19 cellular contexts compared by ENCODE assay signal in the genomic region with DNA sequence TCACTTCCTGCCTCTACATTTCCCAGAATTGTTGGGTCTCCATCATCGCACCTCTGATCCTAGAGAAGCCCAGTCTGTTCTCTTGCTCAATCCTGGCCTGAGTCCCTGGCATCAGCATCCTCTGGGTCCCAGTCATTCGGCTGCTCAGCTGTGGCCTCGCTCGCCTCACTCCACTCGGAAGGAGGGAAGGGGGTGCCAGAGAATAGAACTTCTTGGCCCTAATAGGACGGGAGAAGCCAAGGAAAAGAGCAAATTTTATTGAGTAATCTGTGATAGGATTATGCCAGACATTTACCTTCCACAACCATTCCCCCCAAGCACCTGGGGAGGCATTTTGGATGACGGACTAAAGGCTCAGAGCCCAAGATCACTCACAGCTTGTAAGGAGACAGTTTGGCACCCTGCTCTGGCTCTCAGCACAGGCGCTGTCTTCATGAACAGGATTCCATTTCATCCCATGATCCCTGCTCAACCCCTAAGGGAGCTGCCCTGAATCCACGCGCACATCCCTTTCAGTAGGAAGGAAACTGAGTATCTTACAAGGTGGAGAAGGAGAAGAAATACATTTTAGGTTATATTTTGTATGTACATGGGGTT. TPM values are rescaled to one million over a fixed set of nuclear protein-coding genes. Genes with fewer than 3 reads are reported as not detected.
DNase-seq lines count a peak whose midpoint lies in the region; ATAC-seq and TF ChIP-seq lines count a peak whose summit lies in the region.
"Had no signal": no experiment of that assay in that cellular context is flagged by ENCODE, and none has a peak within 500 bp of the region (broad histone marks: within the 10 kb centered on the region; RNA-seq: fewer than 3 reads in every experiment).

No MANE protein-coding gene starts in this region.

- no peaks in the 10 kb centered on the region for H3K9me3 Mint-ChIP-seq in MCF 10A (ENCODE audit: unreplicated experiment)
- H3K9me3 Mint-ChIP-seq in naive thymus-derived CD8-positive, alpha-beta T cell = no peaks in the 10 kb centered on the region

- H2AFZ ChIP-seq in mammary epithelial cell (ENCODE audit: low read depth, low read length) = peak overlapping the region; percentile 41

- BruUV-seq in mammary epithelial cell (replicated peaks; lab: Mats Ljungman, UMichigan) = no TSS peak
- no TSS peak for BruUV-seq in MCF 10A (replicated peaks; lab: Mats Ljungman, UMichigan)

- H3K36me3 ChIP-seq in mammary epithelial cell (ENCODE audit: insufficient read depth, low read length) (no peaks in the 10 kb centered on the region), prostate gland (no peaks in the 10 kb centered on the region)
- H3K36me3 ChIP-seq: thoracic aorta had no signal

- H3K4me3 Mint-ChIP-seq in MCF 10A (ENCODE audit: unreplicated experiment) = no peak overlapping the region
- no peak overlapping the region for H3K4me3 Mint-ChIP-seq in naive thymus-derived CD8-positive, alpha-beta T cell
- H3K4me3 Mint-ChIP-seq: activated CD4-positive, alpha-beta T cell treated with anti-CD3 and anti-CD28 coated beads for 36 hours; B cell; naive thymus-derived CD4-positive, alpha-beta T cell had no signal

- no peaks in the 10 kb centered on the region for H3K36me3 Mint-ChIP-seq in MCF 10A (ENCODE audit: insufficient read depth, unreplicated experiment)
- no peaks in the 10 kb centered on the region for H3K36me3 Mint-ChIP-seq in naive thymus-derived CD8-positive, alpha-beta T cell
- H3K36me3 Mint-ChIP-seq: naive thymus-derived CD4-positive, alpha-beta T cell had no signal

- DNase-seq in mammary epithelial cell (no peak), MCF 10A (ENCODE audit: unreplicated experiment) (no peak), right cardiac atrium (peak; percentile 72 to 84 (median 74)), prostate gland (ENCODE audit: low spot score) (peak; percentile 15), GM13977 (ENCODE audit: low spot score) (no peak)
- DNase-seq in naive thymus-derived CD8-positive, alpha-beta T cell = no peak
- no peak for DNase-seq in stimulated activated CD4-positive, alpha-beta T cell treated with anti-CD3 and anti-CD28 coated beads, Interleukin-4, amount 100 ng/mL, for 4 hours
- DNase-seq: 8988T; activated CD4-positive, alpha-beta T cell treated with anti-CD3 and anti-CD28 coated beads for 36 hours; activated gamma-delta T cell; caudate nucleus; naive thymus-derived CD4-positive, alpha-beta T cell; NCI-H1436 treated with DMSO at 0.1 percent for 48 hours had no signal

- H3K27ac Mint-ChIP-seq in MCF 10A (ENCODE audit: low read depth, unreplicated experiment) = no peak overlapping the region
- peak overlapping the region in 1 of 10 donors; percentile 19 for H3K27ac Mint-ChIP-seq in naive thymus-derived CD8-positive, alpha-beta T cell
- H3K27ac Mint-ChIP-seq: activated CD4-positive, alpha-beta T cell treated with anti-CD3 and anti-CD28 coated beads for 36 hours; B cell; naive thymus-derived CD4-positive, alpha-beta T cell had no signal

- WGBS in mammary epithelial cell (ENCODE audit: low coverage, missing lambda C conversion rate) = 9% methylated on average over 10 of the region's 10 CpGs
- WGBS in right cardiac atrium = 52% methylated on average over 10 of the region's 10 CpGs
- WGBS in prostate gland = 30% methylated on average over 10 of the region's 10 CpGs

- no peak for TF ChIP-seq CTCF in mammary epithelial cell (conservative IDR thresholded peaks at IDR 0.05 in 1 of 2, IDR thresholded peaks at IDR 0.05 in 1 of 2; ENCODE audit: extremely low read depth in 1 of 2, insufficient read depth in 1 of 2, low read depth in 1 of 2, low read length in 2 of 2)
- TF ChIP-seq CTCF in MCF 10A (IDR thresholded peaks at IDR 0.05; ENCODE audit: unreplicated experiment) = no peak
- TF ChIP-seq CTCF in prostate gland (IDR thresholded peaks at IDR 0.05) = no peak
- no peak for TF ChIP-seq CTCF in GM13977 (IDR thresholded peaks at IDR 0.05; ENCODE audit: extremely low read depth, insufficient read depth, missing control alignments)

- no peaks in the 10 kb centered on the region for H4K20me1 ChIP-seq in mammary epithelial cell (ENCODE audit: insufficient read depth, low read length)

- CTCF ChIA-PET in mammary epithelial cell (lab: Charles Lee; ENCODE audit: low non-redundant PET) (no interaction called here), MCF 10A (lab: Yijun Ruan, JAX) (no interaction called here)

- no peaks in the 10 kb centered on the region for H3K79me2 ChIP-seq in mammary epithelial cell (ENCODE audit: insufficient read depth, low read length)

- H3K4me1 Mint-ChIP-seq in MCF 10A (ENCODE audit: insufficient read depth, unreplicated experiment) = peaks cover 14% of the 10 kb centered on the region
- H3K4me1 Mint-ChIP-seq in naive thymus-derived CD8-positive, alpha-beta T cell = peaks cover 15 to 41% (median 31%) of the 10 kb centered on the region in 4 donors

- in situ Hi-C loops in mammary epithelial cell (cut with MboI; ENCODE audit: low sequenced_read_pairs in 2 of 2) (no loop called here), GM13977 (cut with MboI; ENCODE audit: low pct_unique_long_range_greater_than_20kb, low sequenced_read_pairs, unreplicated experiment) (no loop called here)

- intact Hi-C loops in mammary epithelial cell (cut with micrococcal nuclease) = no loop called here
- intact Hi-C loops in MCF 10A (cut with micrococcal nuclease) = no loop called here
- intact Hi-C loops in right cardiac atrium (cut with DNase I) = no loop called here
- intact Hi-C loops in prostate gland (cut with DNase I) = no loop called here

- no peak overlapping the region for H3K27ac ChIP-seq in mammary epithelial cell (ENCODE audit: insufficient read depth, low read depth, low read length)
- H3K27ac ChIP-seq in right cardiac atrium (ENCODE audit: low read length) = no peak overlapping the region
- H3K27ac ChIP-seq in prostate gland = no peak overlapping the region
- H3K27ac ChIP-seq: thoracic aorta had no signal

- H3K27me3 Mint-ChIP-seq in MCF 10A (ENCODE audit: insufficient read depth, unreplicated experiment) = no peaks in the 10 kb centered on the region
- H3K27me3 Mint-ChIP-seq in naive thymus-derived CD8-positive, alpha-beta T cell = peaks cover 0 to 11% (median 4%) of the 10 kb centered on the region in 5 donors

- no peak overlapping the region for H3K4me2 ChIP-seq in mammary epithelial cell (ENCODE audit: insufficient read depth, low read depth, low read length)

- H3K4me3 ChIP-seq in mammary epithelial cell (replicated peaks in 1 of 3; ENCODE audit: insufficient read depth in 1 of 3, low read depth in 2 of 3, low read length in 3 of 3) (no peak overlapping the region), right cardiac atrium (ENCODE audit: low read length) (no peak overlapping the region), prostate gland (no peak overlapping the region)
- H3K4me3 ChIP-seq: thoracic aorta had no signal

- no peaks in the 10 kb centered on the region for H3K27me3 ChIP-seq in mammary epithelial cell (ENCODE audit: insufficient read depth, low read length)
- H3K27me3 ChIP-seq in right cardiac atrium (ENCODE audit: control insufficient read depth, insufficient read depth) = no peaks in the 10 kb centered on the region
- H3K27me3 ChIP-seq in prostate gland (replicated peaks; ENCODE audit: insufficient read depth) = no peaks in the 10 kb centered on the region

- POLR2A ChIA-PET in MCF 10A (lab: Yijun Ruan, JAX) = no interaction called here
- POLR2A ChIA-PET in naive thymus-derived CD8-positive, alpha-beta T cell (lab: Charles Lee) = interaction anchor here (0.6 kb wide), 2 partner anchors 98 to 1682 kb away, joined by 5 read pairs; no protein-coding TSS in a partner anchor

- H3K9ac ChIP-seq in mammary epithelial cell (ENCODE audit: insufficient read depth, low read length) = no peak overlapping the region

- H3K9me3 ChIP-seq in mammary epithelial cell (replicated peaks; ENCODE audit: insufficient read depth, low read length) = no peaks in the 10 kb centered on the region
- H3K9me3 ChIP-seq in right cardiac atrium (ENCODE audit: control insufficient read depth, low read length) = no peaks in the 10 kb centered on the region
- H3K9me3 ChIP-seq in prostate gland = no peaks in the 10 kb centered on the region
- H3K9me3 ChIP-seq: thoracic aorta had no signal

- peaks cover 7% of the 10 kb centered on the region for H3K4me1 ChIP-seq in mammary epithelial cell (ENCODE audit: insufficient read depth, low read length)
- no peaks in the 10 kb centered on the region for H3K4me1 ChIP-seq in right cardiac atrium (ENCODE audit: control insufficient read depth, insufficient read depth, low read length)
- no peaks in the 10 kb centered on the region for H3K4me1 ChIP-seq in prostate gland (replicated peaks)

- no peak for TF ChIP-seq POLR2A in prostate gland (IDR thresholded peaks at IDR 0.05)

- dilution Hi-C loops in mammary epithelial cell (cut with HindIII; ENCODE audit: low sequenced_read_pairs) = no loop called here

- ATAC-seq in right cardiac atrium (peak; percentile 87 to 90), GM18502 (IDR thresholded peaks at IDR 0.05; ENCODE audit: poor library complexity, unreplicated experiment) (no peak)
- no peak for ATAC-seq in naive thymus-derived CD8-positive, alpha-beta T cell
- ATAC-seq: activated CD4-positive, alpha-beta T cell treated with anti-CD3 and anti-CD28 coated beads for 36 hours had no signal

RNA-seq across cellular contexts. Expression of a gene that starts 0.5 kb away (rescaled TPM):
- total RNA-seq in mammary epithelial cell (not detected), MCF 10A (2022) (not detected in 2 replicates), right cardiac atrium (1 to 10 TPM; 5.2 to 9.5 (median 7.6) TPM), prostate gland (1 to 10 TPM in 1 of 2 donors, under 1 TPM in 1; 0.55 to 5.7 TPM)
- polyA plus RNA-seq in mammary epithelial cell (not detected), right cardiac atrium (1.6 TPM)
- polyA minus RNA-seq in mammary epithelial cell = not detected
- under 1 TPM; 0.49 to 0.93 TPM for total RNA-seq in naive thymus-derived CD8-positive, alpha-beta T cell
- polyA plus RNA-seq in naive thymus-derived CD8-positive, alpha-beta T cell = under 1 TPM in 1 of 3 donors, not detected in 2; 0.13 TPM
- total RNA-seq: activated CD4-positive, alpha-beta T cell treated with anti-CD3 and anti-CD28 coated beads for 36 hours; B cell; Daoy; glomerular endothelial cell; H4 had no signal
- polyA plus RNA-seq: naive thymus-derived CD4-positive, alpha-beta T cell had no signal

RNA-seq across cellular contexts. Expression of a gene that starts 34.1 kb away (rescaled TPM):
- not detected for total RNA-seq in mammary epithelial cell
- not detected for polyA plus RNA-seq in mammary epithelial cell
- polyA minus RNA-seq in mammary epithelial cell = not detected
- not detected in 2 replicates for total RNA-seq in MCF 10A (2022)
- total RNA-seq in right cardiac atrium = under 1 TPM in 3 of 4 donors, not detected in 1; 0.21 to 0.64 (median 0.29) TPM
- polyA plus RNA-seq in right cardiac atrium = 0.14 TPM
- under 1 TPM in 1 of 2 donors, not detected in 1; 0.41 TPM for total RNA-seq in prostate gland
- total RNA-seq in naive thymus-derived CD8-positive, alpha-beta T cell = not detected
- polyA plus RNA-seq in naive thymus-derived CD8-positive, alpha-beta T cell = not detected
- total RNA-seq: activated CD4-positive, alpha-beta T cell treated with anti-CD3 and anti-CD28 coated beads for 36 hours; B cell; Daoy; glomerular endothelial cell had no signal
- polyA plus RNA-seq: naive thymus-derived CD4-positive, alpha-beta T cell had no signal

RNA-seq across cellular contexts. Expression of a gene that starts 36.7 kb away (rescaled TPM):
- total RNA-seq in mammary epithelial cell (not detected), MCF 10A (2022) (not detected in 2 replicates), right cardiac atrium (1 to 10 TPM; 3.3 to 5.3 (median 3.7) TPM), prostate gland (1 to 10 TPM; 1.8 to 2.3 TPM)
- polyA plus RNA-seq in mammary epithelial cell (not detected), right cardiac atrium (11.3 TPM)
- not detected for polyA minus RNA-seq in mammary epithelial cell
- 1 to 10 TPM; 2.8 to 3.5 TPM for total RNA-seq in naive thymus-derived CD8-positive, alpha-beta T cell
- polyA plus RNA-seq in naive thymus-derived CD8-positive, alpha-beta T cell = 1 to 10 TPM; 2.0 to 2.2 (median 2.0) TPM
- total RNA-seq: Daoy, H4 had no signal

RNA-seq across cellular contexts. Expression of a gene that starts 44.7 kb away (rescaled TPM):
- 10 to 100 TPM in 1 of 2 donors, 1 to 10 TPM in 1; 2.7 to 11.9 TPM for total RNA-seq in mammary epithelial cell
- polyA plus RNA-seq in mammary epithelial cell = 10.1 TPM
- polyA minus RNA-seq in mammary epithelial cell = 12.4 TPM
- 7.5 and 11.1 TPM in 2 replicates for total RNA-seq in MCF 10A (2022)
- total RNA-seq in right cardiac atrium = 1 to 10 TPM in 2 of 4 donors, under 1 TPM in 2; 0.91 to 1.1 (median 0.98) TPM
- polyA plus RNA-seq in right cardiac atrium = 1.2 TPM
- 1 to 10 TPM; 1.7 to 1.8 TPM for total RNA-seq in prostate gland
- total RNA-seq in naive thymus-derived CD8-positive, alpha-beta T cell = 10 to 100 TPM; 11.5 to 14.7 TPM
- 1 to 10 TPM in 1 of 3 donors, under 1 TPM in 2; 0.93 to 1.2 (median 0.97) TPM for polyA plus RNA-seq in naive thymus-derived CD8-positive, alpha-beta T cell

RNA-seq across cellular contexts. Expression of a gene that starts 57.7 kb away (rescaled TPM):
- not detected for total RNA-seq in mammary epithelial cell
- polyA plus RNA-seq in mammary epithelial cell = not detected
- polyA minus RNA-seq in mammary epithelial cell = not detected
- total RNA-seq in MCF 10A (2022) = not detected in 2 replicates
- 10 to 100 TPM in 2 of 4 donors, 1 to 10 TPM in 2; 6.7 to 16.8 (median 10.1) TPM for total RNA-seq in right cardiac atrium
- polyA plus RNA-seq in right cardiac atrium = 6.9 TPM
- 1 to 10 TPM in 1 of 2 donors, under 1 TPM in 1; 0.96 to 4.0 TPM for total RNA-seq in prostate gland
- total RNA-seq in naive thymus-derived CD8-positive, alpha-beta T cell = not detected
- polyA plus RNA-seq in naive thymus-derived CD8-positive, alpha-beta T cell = not detected
- total RNA-seq: Daoy, H4 had no signal
- polyA plus RNA-seq: naive thymus-derived CD4-positive, alpha-beta T cell had no signal

Comparison
In these comparisons a context has a peak if more than half of its experiments do, and no peak if none do; other contexts are left out.
1. DNase-seq: peak in right cardiac atrium (3 of 3) and prostate gland (single experiment); none in mammary epithelial cell (single experiment), MCF 10A (single experiment), naive thymus-derived CD8-positive, alpha-beta T cell (0 of 10), GM13977 (single experiment) and stimulated activated CD4-positive, alpha-beta T cell treated with anti-CD3 and anti-CD28 coated beads, Interleukin-4, amount 100 ng/mL, for 4 hours (0 of 2).
2. ATAC-seq: peak in right cardiac atrium (2 of 2); none in naive thymus-derived CD8-positive, alpha-beta T cell (0 of 2) and GM18502 (single experiment).